Comparison of ENCODE assay signal across 15 cellular contexts in genomic region chr5:55829956-55830355, GRCh38. TPM values are rescaled to one million over a fixed set of nuclear protein-coding genes. Genes with fewer than 3 reads are reported as not detected.
"Had no signal": no experiment of that assay in that cellular context is flagged by ENCODE, and none has a peak within 500 bp of the region (broad histone marks: within the 10 kb centered on the region; RNA-seq: fewer than 3 reads in every experiment).

No MANE protein-coding gene starts in this region.

- H3K4me1 ChIP-seq: heart left ventricle, left ventricle myocardium inferior, tibial artery, vagina had no signal

- H3K4me3 ChIP-seq: heart left ventricle, left ventricle myocardium inferior, tibial artery, vagina had no signal

- H3K27ac ChIP-seq: heart left ventricle, left ventricle myocardium inferior, tibial artery, vagina, VCaP had no signal

- H3K36me3 ChIP-seq: heart left ventricle, left ventricle myocardium inferior, tibial artery, vagina had no signal

- DNase-seq: activated CD8-positive, alpha-beta memory T cell treated with anti-CD3 and anti-CD28 coated beads, Interleukin-2, amount 50 U/mL, for 4 hours; activated CD8-positive, alpha-beta T cell treated with anti-CD3 and anti-CD28 coated beads for 36 hours; activated naive CD4-positive, alpha-beta T cell treated with anti-CD3 and anti-CD28 coated beads, Interleukin-2, amount 10 ng/mL, durations not matched to agents 7 days and 5 days; amygdala; heart left ventricle; left ventricle myocardium inferior; stimulated activated CD4-positive, alpha-beta T cell treated with anti-CD3 and anti-CD28 coated beads, Interleukin-4, amount 100 ng/mL, for 24 hours; tibial artery had no signal

- ATAC-seq: activated CD8-positive, alpha-beta T cell treated with anti-CD3 and anti-CD28 coated beads for 36 hours; heart left ventricle had no signal

- H3K9me3 ChIP-seq: heart left ventricle, left ventricle myocardium inferior, tibial artery, vagina had no signal

- H3K27me3 ChIP-seq: vagina had no signal

- FAIRE-seq: endometrium, frontal cortex, islet of Langerhans had no signal

RNA-seq across cellular contexts. Expression of gene IL31RA, which starts 21.2 kb away (rescaled TPM):
- total RNA-seq: activated CD8-positive, alpha-beta T cell treated with anti-CD3 and anti-CD28 coated beads for 36 hours; frontal cortex; neural crest cell; osteocyte; vagina had no signal
